ENCODE assay signal across 38 cellular contexts in genomic region chr16:47855431-47855830, GRCh38.
"Had no signal": no experiment of that assay in that cellular context is flagged by ENCODE, and none has a peak within 500 bp of the region (broad histone marks: within the 10 kb centered on the region; RNA-seq: fewer than 3 reads in every experiment).

No MANE protein-coding gene starts in this region.

- H3K27me3 ChIP-seq: adrenal gland, ascending aorta, body of pancreas, brain microvascular endothelial cell, cardiac muscle cell had no signal

- H3K27ac Mint-ChIP-seq: activated naive CD4-positive, alpha-beta T cell treated with anti-CD3 and anti-CD28 coated beads for 36 hours; activated naive CD4-positive, alpha-beta T cell treated with anti-CD3 and anti-CD28 coated beads, Interleukin-2, amount 10 ng/mL, durations not matched to agents 7 days and 5 days; activated naive CD4-positive, alpha-beta T cell treated with anti-CD3 and anti-CD28 coated beads, Interleukin-2, amount 50 U/mL, for 24 hours; activated naive CD4-positive, alpha-beta T cell treated with anti-CD3 and anti-CD28 coated beads, Interleukin-2, amount 50 U/mL, for 72 hours; activated naive CD8-positive, alpha-beta T cell; activated naive CD8-positive, alpha-beta T cell treated with anti-CD3 and anti-CD28 coated beads for 36 hours; activated naive CD8-positive, alpha-beta T cell treated with anti-CD3 and anti-CD28 coated beads, Interleukin-2, amount 50 U/mL, for 24 hours; activated T-cell treated with anti-CD3 and anti-CD28 coated beads, Interleukin-2, amount 50 U/mL, for 24 hours; activated T-cell treated with anti-CD3 and anti-CD28 coated beads, Interleukin-2, amount 50 U/mL, for 72 hours; activated T-helper 1 cell treated with anti-CD3 and anti-CD28 coated beads, Interleukin-12 subunit alpha, Interleukin-12 subunit beta, Interleukin-2, Interleukin-4 antibody, amounts not matched to agents 30 ng/mL and 10 ng/mL and 1 ng/mL, durations not matched to agents 14 hours and 24 hours and 36 hours; activated T-helper 17 cell treated with anti-CD3 and anti-CD28 coated beads, Interleukin-2, amount 50 U/mL, for 72 hours; activated T-helper 2 cell treated with anti-CD3 and anti-CD28 coated beads, Interferon-gamma antibody, Interleukin-2, Interleukin-4, amounts not matched to agents 10 μg/mL and 5 μg/mL and 100 μg/mL, durations not matched to agents 14 hours and 24 hours and 36 hours had no signal

- H3K4me1 ChIP-seq: adrenal gland, ascending aorta, body of pancreas, breast epithelium had no signal

- H3K9me3 Mint-ChIP-seq: activated naive CD4-positive, alpha-beta T cell treated with anti-CD3 and anti-CD28 coated beads, Interleukin-2, amount 50 U/mL, for 24 hours; activated T-cell treated with anti-CD3 and anti-CD28 coated beads, Interleukin-2, amount 50 U/mL, for 24 hours had no signal

- H3K4me1 Mint-ChIP-seq: activated naive CD4-positive, alpha-beta T cell treated with anti-CD3 and anti-CD28 coated beads, Interleukin-2, amount 10 ng/mL, durations not matched to agents 7 days and 5 days; activated naive CD4-positive, alpha-beta T cell treated with anti-CD3 and anti-CD28 coated beads, Interleukin-2, amount 50 U/mL, for 24 hours; activated naive CD8-positive, alpha-beta T cell treated with anti-CD3 and anti-CD28 coated beads for 36 hours; activated naive CD8-positive, alpha-beta T cell treated with anti-CD3 and anti-CD28 coated beads, Interleukin-2, amount 10 ng/mL, durations not matched to agents 7 days and 5 days; activated naive CD8-positive, alpha-beta T cell treated with anti-CD3 and anti-CD28 coated beads, Interleukin-2, amount 50 U/mL, for 24 hours; activated T-helper 17 cell treated with anti-CD3 and anti-CD28 coated beads, Interleukin-2, amount 50 U/mL, for 72 hours; central memory CD8-positive, alpha-beta T cell had no signal

- H3K36me3 ChIP-seq: adrenal gland, ascending aorta, brain microvascular endothelial cell, breast epithelium, cardiac muscle cell had no signal

- H3K36me3 Mint-ChIP-seq: activated naive CD4-positive, alpha-beta T cell treated with anti-CD3 and anti-CD28 coated beads, Interleukin-2, amount 10 ng/mL, durations not matched to agents 7 days and 5 days; activated naive CD4-positive, alpha-beta T cell treated with anti-CD3 and anti-CD28 coated beads, Interleukin-2, amount 50 U/mL, for 24 hours; activated naive CD4-positive, alpha-beta T cell treated with anti-CD3 and anti-CD28 coated beads, Interleukin-2, amount 50 U/mL, for 72 hours; activated naive CD8-positive, alpha-beta T cell; activated naive CD8-positive, alpha-beta T cell treated with anti-CD3 and anti-CD28 coated beads for 36 hours; brain had no signal

- H3K4me3 ChIP-seq: adrenal gland, ascending aorta, body of pancreas, breast epithelium, cardiac muscle cell had no signal

- H3K9me3 ChIP-seq: adrenal gland, ascending aorta, body of pancreas, breast epithelium had no signal

- H3K27me3 Mint-ChIP-seq: activated naive CD4-positive, alpha-beta T cell treated with anti-CD3 and anti-CD28 coated beads, Interleukin-2, amount 10 ng/mL, durations not matched to agents 7 days and 5 days; activated naive CD8-positive, alpha-beta T cell; activated T-cell treated with anti-CD3 and anti-CD28 coated beads, Interleukin-2, amount 50 U/mL, for 24 hours had no signal

- DNase-seq: activated effector memory CD4-positive, alpha-beta T cell treated with anti-CD3 and anti-CD28 coated beads, Interleukin-2, amount 50 U/mL, for 16 hours; activated gamma-delta T cell; activated gamma-delta T cell treated with Interleukin-2 at 50 U/mL for 16 hours; activated naive CD4-positive, alpha-beta T cell; activated naive CD4-positive, alpha-beta T cell treated with anti-CD3 and anti-CD28 coated beads for 36 hours; activated naive CD4-positive, alpha-beta T cell treated with anti-CD3 and anti-CD28 coated beads, Interleukin-2, amount 10 ng/mL, durations not matched to agents 7 days and 5 days; activated naive CD4-positive, alpha-beta T cell treated with anti-CD3 and anti-CD28 coated beads, Interleukin-2, amount 50 U/mL, for 16 hours; activated naive CD4-positive, alpha-beta T cell treated with Interleukin-2 at 50 U/mL for 16 hours; activated naive CD8-positive, alpha-beta T cell treated with anti-CD3 and anti-CD28 coated beads for 36 hours; activated naive CD8-positive, alpha-beta T cell treated with anti-CD3 and anti-CD28 coated beads, Interleukin-2, amount 10 ng/mL, durations not matched to agents 7 days and 5 days; activated naive CD8-positive, alpha-beta T cell treated with anti-CD3 and anti-CD28 coated beads, Interleukin-2, amount 50 U/mL, for 24 hours; activated T-cell treated with anti-CD3 and anti-CD28 coated beads for 4 hours; activated T-cell treated with anti-CD3 and anti-CD28 coated beads, Interleukin-2, amount 50 U/mL, for 1 hour; activated T-cell treated with anti-CD3 and anti-CD28 coated beads, Interleukin-2, amount 50 U/mL, for 24 hours; activated T-cell treated with anti-CD3 and anti-CD28 coated beads, Interleukin-2, amount 50 U/mL, for 4 hours; activated T-cell treated with anti-CD3 and anti-CD28 coated beads, Interleukin-2, amount 50 U/mL, for 48 hours; activated T-cell treated with anti-CD3 and anti-CD28 coated beads, Interleukin-2, amount 50 U/mL, for 72 hours; adrenal gland; amniotic stem cell; amygdala; anterior cingulate cortex; aorta; body of pancreas; brain microvascular endothelial cell; caudate nucleus; central memory CD4-positive, alpha-beta T cell; cerebellar nuclear complex had no signal

- H3K4me3 Mint-ChIP-seq: activated naive CD4-positive, alpha-beta T cell treated with anti-CD3 and anti-CD28 coated beads for 36 hours; activated naive CD4-positive, alpha-beta T cell treated with anti-CD3 and anti-CD28 coated beads, Interleukin-2, amount 10 ng/mL, durations not matched to agents 7 days and 5 days; activated naive CD4-positive, alpha-beta T cell treated with anti-CD3 and anti-CD28 coated beads, Interleukin-2, amount 50 U/mL, for 24 hours; activated naive CD8-positive, alpha-beta T cell; activated naive CD8-positive, alpha-beta T cell treated with anti-CD3 and anti-CD28 coated beads for 36 hours; activated naive CD8-positive, alpha-beta T cell treated with anti-CD3 and anti-CD28 coated beads, Interleukin-2, amount 10 ng/mL, durations not matched to agents 7 days and 5 days; activated naive CD8-positive, alpha-beta T cell treated with anti-CD3 and anti-CD28 coated beads, Interleukin-2, amount 50 U/mL, for 24 hours; activated T-cell treated with anti-CD3 and anti-CD28 coated beads, Interleukin-2, amount 50 U/mL, for 24 hours; activated T-cell treated with anti-CD3 and anti-CD28 coated beads, Interleukin-2, amount 50 U/mL, for 4 hours; activated T-cell treated with anti-CD3 and anti-CD28 coated beads, Interleukin-2, amount 50 U/mL, for 72 hours; activated T-helper 1 cell treated with anti-CD3 and anti-CD28 coated beads, Interleukin-12 subunit alpha, Interleukin-12 subunit beta, Interleukin-2, Interleukin-4 antibody, amounts not matched to agents 30 ng/mL and 10 ng/mL and 1 ng/mL, durations not matched to agents 14 hours and 24 hours and 36 hours; activated T-helper 17 cell treated with anti-CD3 and anti-CD28 coated beads, Interleukin-2, amount 50 U/mL, for 72 hours; brain; central memory CD8-positive, alpha-beta T cell had no signal

- H3K27ac ChIP-seq: adrenal gland, ascending aorta, body of pancreas, brain microvascular endothelial cell, breast epithelium, cardiac muscle cell had no signal
